ENCODE assay signal across 20 cellular contexts in genomic region chr15:77044228-77045042, GRCh38. TPM values are rescaled to one million over a fixed set of nuclear protein-coding genes. Genes with fewer than 3 reads are reported as not detected.
DNase-seq lines count a peak whose midpoint lies in the region; ATAC-seq and TF ChIP-seq lines count a peak whose summit lies in the region.
"Had no signal": no experiment of that assay in that cellular context is flagged by ENCODE, and none has a peak within 500 bp of the region (broad histone marks: within the 10 kb centered on the region; RNA-seq: fewer than 3 reads in every experiment).

No MANE protein-coding gene starts in this region.

- H3K4me1 ChIP-seq in right atrium auricular region: peaks cover 0 to 21% of the 10 kb centered on the region in 2 donors
- peaks cover 0 to 10% (median 0%) of the 10 kb centered on the region in 4 donors for H3K4me1 ChIP-seq in stomach
- H3K4me1 ChIP-seq: colonic mucosa, right lobe of liver had no signal

- TF ChIP-seq POLR2A in stomach (IDR thresholded peaks at IDR 0.05): no peak

- peaks cover 0 to 47% (median 19%) of the 10 kb centered on the region in 7 donors for H3K9me3 Mint-ChIP-seq in CD14-positive monocyte
- H3K9me3 Mint-ChIP-seq: natural killer cell treated with Interleukin-12 subunit alpha and Interleukin-12 subunit beta and Interleukin-15 and Interleukin-18, amount 100 ng/mL, for 72 hours had no signal

- DNase-seq in CD14-positive monocyte (ENCODE audit: low spot score) (no peak), T-helper 17 cell (no peak), right atrium auricular region (ENCODE audit: low spot score) (peak; percentile 57), putamen (ENCODE audit: low spot score) (peak; percentile 26), DMS79 (lab: John Stamatoyannopoulos, UW) (no peak), GM03348 (ENCODE audit: low spot score) (no peak), DMS79 treated with DMSO at 0.1 percent for 48 hours (lab: John Stamatoyannopoulos, UW) (no peak), stomach (no peak)
- DNase-seq: activated CD4-positive, alpha-beta T cell treated with anti-CD3 and anti-CD28 coated beads for 4 hours; activated T-cell treated with anti-CD3 and anti-CD28 coated beads, Interleukin-2, amount 50 U/mL, for 48 hours; amniotic stem cell; colonic mucosa; DND-41; kidney glomerular epithelial cell; NCI-H2171; NK-92 treated with Interleukin-12 subunit alpha and Interleukin-12 subunit beta, amount 100 ng/mL, for 24 hours; right lobe of liver; SHP77 treated with DMSO at 0.1 percent for 48 hours had no signal

- peaks cover 24% of the 10 kb centered on the region for H3K36me3 ChIP-seq in right atrium auricular region
- H3K36me3 ChIP-seq in stomach: peaks cover 21 to 74% (median 70%) of the 10 kb centered on the region in 4 donors
- H3K36me3 ChIP-seq: colonic mucosa had no signal

- no peak for ATAC-seq in T-helper 17 cell

- H3K4me1 Mint-ChIP-seq in CD14-positive monocyte: peaks cover 18% of the 10 kb centered on the region
- H3K4me1 Mint-ChIP-seq in T-helper 17 cell: peaks cover 5% of the 10 kb centered on the region

- no peak overlapping the region for H3K4me3 Mint-ChIP-seq in CD14-positive monocyte
- no peak overlapping the region for H3K4me3 Mint-ChIP-seq in T-helper 17 cell
- H3K4me3 Mint-ChIP-seq: natural killer cell treated with Interleukin-12 subunit alpha and Interleukin-12 subunit beta and Interleukin-15 and Interleukin-18, amount 100 ng/mL, for 72 hours had no signal

- H3K27me3 ChIP-seq in right atrium auricular region (no peaks in the 10 kb centered on the region), stomach (no peaks in the 10 kb centered on the region)
- H3K27me3 ChIP-seq: BLaER1, colonic mucosa, right lobe of liver had no signal

- H3K9me3 ChIP-seq in T-helper 17 cell (ENCODE audit: control insufficient read depth, low read length, poor library complexity, severe bottlenecking) (no peaks in the 10 kb centered on the region), right atrium auricular region (no peaks in the 10 kb centered on the region), stomach (no peaks in the 10 kb centered on the region)
- H3K9me3 ChIP-seq: BLaER1, colonic mucosa had no signal

- H3K27ac ChIP-seq in right atrium auricular region (no peak overlapping the region), stomach (no peak overlapping the region)
- H3K27ac ChIP-seq: BLaER1, colonic mucosa, right lobe of liver had no signal

- H3K27ac Mint-ChIP-seq in CD14-positive monocyte: peak overlapping the region in 4 of 7 donors; percentile 1 to 25 (median 6)
- peak overlapping the region; percentile 19 for H3K27ac Mint-ChIP-seq in T-helper 17 cell

- H3K36me3 Mint-ChIP-seq in CD14-positive monocyte (peaks cover 43 to 57% of the 10 kb centered on the region in 2 donors), T-helper 17 cell (ENCODE audit: low read depth) (peaks cover 6% of the 10 kb centered on the region)

- H3K27me3 Mint-ChIP-seq in CD14-positive monocyte (ENCODE audit: low read depth in 3 of 3) (peaks cover 0 to 1% (median 0%) of the 10 kb centered on the region in 3 donors), T-helper 17 cell (no peaks in the 10 kb centered on the region)
- H3K27me3 Mint-ChIP-seq: natural killer cell treated with Interleukin-12 subunit alpha and Interleukin-12 subunit beta and Interleukin-15 and Interleukin-18, amount 100 ng/mL, for 72 hours had no signal

- WGBS in stomach, 5 donors: 74 to 89% (median 85%) methylated on average over 7 of the region's 7 CpGs

- no peak for TF ChIP-seq EP300 in stomach (IDR thresholded peaks at IDR 0.05)

- TF ChIP-seq CTCF in CD14-positive monocyte (IDR thresholded peaks at IDR 0.05) (no peak), right atrium auricular region (IDR thresholded peaks at IDR 0.05) (no peak), stomach (IDR thresholded peaks at IDR 0.05) (no peak)

- H3K4me3 ChIP-seq in right atrium auricular region: no peak overlapping the region
- H3K4me3 ChIP-seq in stomach: no peak overlapping the region
- H3K4me3 ChIP-seq: BLaER1, colonic mucosa, right lobe of liver had no signal

- intact Hi-C loops in CD14-positive monocyte (cut with micrococcal nuclease) (no loop called here), stomach (cut with DNase I; ENCODE audit: low total_unique reads) (no loop called here)

RNA-seq across cellular contexts. Expression of gene TSPAN3, which starts 26.5 kb away (rescaled TPM):
- polyA plus RNA-seq in CD14-positive monocyte (10 to 100 TPM; 53.2 to 68.0 TPM), stomach (100 to 1,000 TPM in 1 of 3 donors, 10 to 100 TPM in 2; 48.7 to 100 (median 99.2) TPM)
- total RNA-seq in T-helper 17 cell (10 to 100 TPM; 10.6 to 11.0 TPM), right atrium auricular region (100 to 1,000 TPM; 191 to 361 TPM), stomach (100 to 1,000 TPM in 3 of 5 donors, 10 to 100 TPM in 2; 42.9 to 390 (median 143) TPM)

RNA-seq across cellular contexts. Expression of gene PSTPIP1, which starts 49.5 kb away (rescaled TPM):
- polyA plus RNA-seq in CD14-positive monocyte (10 to 100 TPM; 85.9 to 86.8 TPM), stomach (1 to 10 TPM; 3.1 to 6.6 (median 4.2) TPM)
- total RNA-seq in T-helper 17 cell (100 to 1,000 TPM; 115 to 129 TPM), right atrium auricular region (1 to 10 TPM; 1.9 to 2.3 TPM), stomach (10 to 100 TPM in 3 of 5 donors, 1 to 10 TPM in 1, under 1 TPM in 1; 0.29 to 75.4 (median 10.1) TPM)

Comparison
In these comparisons a context has a peak if more than half of its experiments do, and no peak if none do; other contexts are left out.
1. DNase-seq: peak in right atrium auricular region (single experiment) and putamen (single experiment); none in CD14-positive monocyte (single experiment), T-helper 17 cell (0 of 3), DMS79 (single experiment), GM03348 (single experiment), DMS79 treated with DMSO at 0.1 percent for 48 hours (single experiment) and stomach (single experiment).